In genomic region chr5:151309821-151310220, GRCh38 we compare ENCODE assay signal across 4 cellular contexts. TPM values are rescaled to one million over a fixed set of nuclear protein-coding genes. Genes with fewer than 3 reads are reported as not detected.
"Had no signal": no experiment of that assay in that cellular context is flagged by ENCODE, and none has a peak within 500 bp of the region (broad histone marks: within the 10 kb centered on the region; RNA-seq: fewer than 3 reads in every experiment).

No MANE protein-coding gene starts in this region.

RNA-seq across cellular contexts. Expression of gene SLC36A3, which starts 6.3 kb away (rescaled TPM):
- total RNA-seq: LHCN-M2, M059J, MCF 10A, NCI-H460 had no signal

RNA-seq across cellular contexts. Expression of gene SLC36A2, which starts 37.5 kb away (rescaled TPM):
- total RNA-seq: LHCN-M2, M059J, MCF 10A, NCI-H460 had no signal
